6 cellular contexts compared by ENCODE assay signal in genomic region chr3:107172411-107172810, GRCh38.
"Had no signal": no experiment of that assay in that cellular context is flagged by ENCODE, and none has a peak within 500 bp of the region (broad histone marks: within the 10 kb centered on the region; RNA-seq: fewer than 3 reads in every experiment).

No MANE protein-coding gene starts in this region.

- FAIRE-seq: HTR-8/SVneo had no signal

- DNase-seq: Karpas-422, KBM-7, KG1 had no signal

- H3K27ac ChIP-seq: HL-60, KMS-11 had no signal

- H3K4me2 ChIP-seq: KMS-11 had no signal

- H3K9ac ChIP-seq: KMS-11 had no signal
